Comparison of ENCODE assay signal across 10 cellular contexts in the genomic region with DNA sequence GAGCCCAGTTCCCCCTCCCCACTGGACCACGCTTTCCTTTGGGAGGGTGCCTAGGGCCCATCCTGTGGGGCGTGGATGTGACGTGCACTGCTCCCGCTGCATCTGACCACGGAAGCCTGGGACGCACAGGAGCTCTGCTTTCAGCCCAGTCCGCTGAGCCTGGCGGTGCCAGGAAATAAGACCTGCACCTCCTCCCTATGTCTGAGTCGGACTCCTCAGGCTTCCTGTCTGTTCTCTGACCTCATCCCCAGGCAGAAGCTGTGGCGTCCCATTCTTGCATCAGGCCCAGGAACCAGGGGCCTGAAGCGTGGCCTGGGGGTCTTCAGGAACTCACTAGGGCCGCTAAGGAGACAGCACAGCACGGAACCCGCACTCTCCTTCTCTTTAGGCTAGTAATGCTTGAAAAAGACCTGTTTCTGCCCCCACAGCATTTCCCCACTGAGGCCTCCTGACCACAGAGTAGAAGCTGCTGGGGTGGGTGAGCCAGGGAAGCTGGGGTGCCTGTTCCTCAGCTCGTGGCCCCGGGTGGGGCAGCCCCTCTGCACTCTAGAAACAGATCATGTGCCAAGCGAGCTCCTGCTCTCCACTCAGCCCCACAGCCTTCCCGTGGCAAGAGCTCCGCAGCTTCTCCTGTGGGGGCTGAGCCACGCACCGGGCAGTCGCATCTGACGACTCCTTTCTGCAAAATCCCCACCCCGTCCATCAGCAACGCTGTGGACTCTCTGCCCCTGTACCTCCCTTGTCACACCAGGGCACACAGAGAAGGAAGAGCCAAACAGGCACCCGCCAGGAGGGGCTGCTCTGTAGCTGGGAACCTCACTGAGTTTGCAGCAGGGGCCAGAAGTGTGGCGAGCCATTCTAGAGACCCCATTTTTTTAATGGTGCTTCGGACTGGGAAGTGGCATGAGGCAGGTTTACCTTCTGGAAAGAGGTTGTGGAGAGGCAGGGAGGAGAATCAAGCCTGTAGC. TPM values are rescaled to one million over a fixed set of nuclear protein-coding genes. Genes with fewer than 3 reads are reported as not detected.
DNase-seq lines count a peak whose midpoint lies in the region; ATAC-seq and TF ChIP-seq lines count a peak whose summit lies in the region.
"Had no signal": no experiment of that assay in that cellular context is flagged by ENCODE, and none has a peak within 500 bp of the region (broad histone marks: within the 10 kb centered on the region; RNA-seq: fewer than 3 reads in every experiment).

No MANE protein-coding gene starts in this region.

- intact Hi-C loops in aorta (cut with DNase I): no loop called here

- H3K79me2 ChIP-seq in hepatocyte: no peaks in the 10 kb centered on the region
- H3K79me2 ChIP-seq: parathyroid adenoma had no signal

- H3K36me3 ChIP-seq in hepatocyte (replicated peaks; ENCODE audit: insufficient read depth, low read depth) (no peaks in the 10 kb centered on the region), aorta (ENCODE audit: control insufficient read depth in 1 of 2, insufficient read depth in 2 of 2, low read length in 1 of 2) (no peaks in the 10 kb centered on the region)

- H3K27me3 ChIP-seq in hepatocyte (no peaks in the 10 kb centered on the region), aorta (ENCODE audit: control insufficient read depth in 1 of 2, insufficient read depth in 2 of 2, low read length in 1 of 2) (no peaks in the 10 kb centered on the region)

- DNase-seq in stimulated activated CD4-positive, alpha-beta T cell treated with anti-CD3 and anti-CD28 coated beads, Interleukin-15, amount 100 ng/mL, for 24 hours: peak; percentile 44
- DNase-seq in stimulated activated CD4-positive, alpha-beta T cell treated with anti-CD3 and anti-CD28 coated beads, Interleukin-2, amount 100 ng/mL, for 48 hours: no peak
- peak; percentile 15 to 28 for DNase-seq in activated CD4-positive, alpha-beta T cell treated with anti-CD3 and anti-CD28 coated beads, Interleukin-2, amount 50 U/mL, for 48 hours
- DNase-seq in hepatocyte (ENCODE audit: low spot score): peak; percentile 72
- peak in 1 of 2 donors; percentile 76 for DNase-seq in aorta
- DNase-seq in mucosa of gallbladder (ENCODE audit: low spot score): no peak
- no peak for DNase-seq in NOMO-1 (lab: John Stamatoyannopoulos, UW; ENCODE audit: unreplicated experiment in 2 of 2)
- DNase-seq: cortex of kidney had no signal

- 78% methylated on average over 28 of the region's 28 CpGs for WGBS in hepatocyte (ENCODE audit: low lambda C conversion rate, missing lambda C conversion rate)
- 52 to 56% methylated on average over 28 of the region's 28 CpGs for WGBS in aorta, 2 donors

- H3K4me1 ChIP-seq in hepatocyte (ENCODE audit: insufficient read depth) (peaks cover 19% of the 10 kb centered on the region), aorta (ENCODE audit: control insufficient read depth in 1 of 2, insufficient read depth in 2 of 2, low read length in 2 of 2) (no peaks in the 10 kb centered on the region)

- TF ChIP-seq CTCF in hepatocyte (IDR thresholded peaks at IDR 0.05; ENCODE audit: poor library complexity): no peak

- H3K4me2 ChIP-seq in hepatocyte: no peak overlapping the region

- no peak overlapping the region for H3K4me3 ChIP-seq in hepatocyte
- no peak overlapping the region for H3K4me3 ChIP-seq in aorta (ENCODE audit: low read length in 2 of 2)

- no peaks in the 10 kb centered on the region for H4K20me1 ChIP-seq in hepatocyte (ENCODE audit: insufficient read depth, poor library complexity, severe bottlenecking)

- no peaks in the 10 kb centered on the region for H3K9me2 ChIP-seq in hepatocyte (replicated peaks; ENCODE audit: insufficient read depth)

- ATAC-seq in aorta (ENCODE audit: low FRiP score): peak; percentile 46
- ATAC-seq in GM19351 (IDR thresholded peaks at IDR 0.05; ENCODE audit: unreplicated experiment): no peak

- H3K9me3 ChIP-seq in hepatocyte (ENCODE audit: low read depth) (no peaks in the 10 kb centered on the region), aorta (ENCODE audit: control insufficient read depth, low read length) (no peaks in the 10 kb centered on the region)

- H3K27ac ChIP-seq in hepatocyte: peak overlapping the region; percentile 93
- no peak overlapping the region for H3K27ac ChIP-seq in aorta (ENCODE audit: low read depth in 1 of 2, low read length in 2 of 2)
- H3K27ac ChIP-seq: parathyroid adenoma had no signal

- no peak overlapping the region for H2AFZ ChIP-seq in hepatocyte
- H2AFZ ChIP-seq: parathyroid adenoma had no signal

RNA-seq across cellular contexts. Expression of gene MOV10L1, which starts 22.6 kb away (rescaled TPM):
- total RNA-seq in hepatocyte (0.92 and 3.6 TPM in 2 replicates), aorta (1 to 10 TPM in 1 of 2 donors, under 1 TPM in 1; 0.10 to 3.2 TPM), mucosa of gallbladder (2.6 TPM)
- polyA plus RNA-seq in hepatocyte (0.36 and 2.0 TPM in 2 replicates), aorta (1 to 10 TPM; 1.5 to 4.2 TPM)

RNA-seq across cellular contexts. Expression of gene MLC1, which starts 27.2 kb away (rescaled TPM):
- total RNA-seq in hepatocyte (3.7 and 8.2 TPM in 2 replicates), aorta (under 1 TPM; 0.16 to 0.39 TPM), mucosa of gallbladder (0.43 TPM)
- polyA plus RNA-seq in hepatocyte (3.3 and 3.4 TPM in 2 replicates), aorta (1 to 10 TPM in 1 of 2 donors, not detected in 1; 2.1 TPM)

RNA-seq across cellular contexts. Expression of gene TTLL8, which starts 54.3 kb away (rescaled TPM):
- total RNA-seq in hepatocyte (not detected in 2 replicates), aorta (not detected), mucosa of gallbladder (not detected)
- polyA plus RNA-seq in hepatocyte (not detected in 2 replicates), aorta (not detected)

RNA-seq across cellular contexts. Expression of gene PANX2, which starts 58.1 kb away (rescaled TPM):
- total RNA-seq in hepatocyte (0.60 and 2.1 TPM in 2 replicates), aorta (1 to 10 TPM in 1 of 2 donors, under 1 TPM in 1; 0.62 to 1.2 TPM), mucosa of gallbladder (0.95 TPM)
- polyA plus RNA-seq in hepatocyte (0.44 and 1.2 TPM in 2 replicates), aorta (1 to 10 TPM in 1 of 2 donors, under 1 TPM in 1; 0.97 to 1.4 TPM)

Comparison
In these comparisons a context has a peak if more than half of its experiments do, and no peak if none do; other contexts are left out.
1. DNase-seq: peak in stimulated activated CD4-positive, alpha-beta T cell treated with anti-CD3 and anti-CD28 coated beads, Interleukin-15, amount 100 ng/mL, for 24 hours (single experiment), activated CD4-positive, alpha-beta T cell treated with anti-CD3 and anti-CD28 coated beads, Interleukin-2, amount 50 U/mL, for 48 hours (2 of 2) and hepatocyte (single experiment); none in stimulated activated CD4-positive, alpha-beta T cell treated with anti-CD3 and anti-CD28 coated beads, Interleukin-2, amount 100 ng/mL, for 48 hours (0 of 2), mucosa of gallbladder (single experiment) and NOMO-1 (0 of 2).